ENCODE assay signal across 8 cellular contexts in the genomic region with DNA sequence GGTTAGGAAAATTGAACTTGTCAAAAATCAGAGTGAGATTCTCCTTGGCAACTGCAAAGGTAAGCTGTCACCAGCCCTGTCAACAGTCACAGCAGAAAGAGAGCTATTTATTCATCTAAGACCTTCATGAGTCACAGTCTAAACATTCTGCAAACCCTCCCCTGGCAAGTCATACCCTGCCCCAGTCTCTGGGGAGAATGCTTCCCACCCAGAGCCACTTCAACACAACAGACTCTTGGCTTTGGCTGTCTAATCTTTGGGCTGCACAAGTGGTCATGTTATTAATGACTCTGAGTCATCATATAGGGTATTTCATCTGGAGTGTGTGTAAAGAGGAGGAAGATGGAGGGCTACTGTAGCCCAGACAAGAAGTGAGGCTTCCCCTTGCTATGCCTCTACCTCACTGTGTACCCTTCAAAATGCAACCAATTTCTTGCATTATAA.
A peak's percentile ranks its signal among the peaks of the same experiment; 100 is the strongest.
DNase-seq lines count a peak whose midpoint lies in the region; ATAC-seq, FAIRE-seq and TF ChIP-seq lines count a peak whose summit lies in the region.

No MANE protein-coding gene starts in this region.

- H3K36me3 ChIP-seq in lung (ENCODE audit: control insufficient read depth in 2 of 2, insufficient read depth in 2 of 2, low read length in 2 of 2) = no peaks in the 10 kb centered on the region

- H3K9me3 Mint-ChIP-seq in activated T-helper 17 cell treated with anti-CD3 and anti-CD28 coated beads, Interleukin-2, amount 50 U/mL, for 72 hours = no peaks in the 10 kb centered on the region

- peaks cover 12% of the 10 kb centered on the region for H3K27me3 Mint-ChIP-seq in activated T-helper 17 cell treated with anti-CD3 and anti-CD28 coated beads, Interleukin-2, amount 50 U/mL, for 72 hours

- H3K4me3 ChIP-seq in lung = no peak overlapping the region

- DNase-seq in HS-27A (ENCODE audit: low read depth) (peak; percentile 96), lung (ENCODE audit: low spot score) (no peak), D721Med (ENCODE audit: insufficient read length, low spot score) (no peak), GM13976 (ENCODE audit: low spot score) (no peak), Ammon's horn (ENCODE audit: low spot score) (no peak), GM19240 (ENCODE audit: insufficient read length, low spot score) (no peak)

- no peaks in the 10 kb centered on the region for H3K27me3 ChIP-seq in lung (ENCODE audit: control insufficient read depth, insufficient read depth)

- no peaks in the 10 kb centered on the region for H3K4me1 Mint-ChIP-seq in activated T-helper 17 cell treated with anti-CD3 and anti-CD28 coated beads, Interleukin-2, amount 50 U/mL, for 72 hours

- in situ Hi-C loops in GM13976 (cut with MboI; ENCODE audit: low sequenced_read_pairs, unreplicated experiment) = no loop called here

- H3K9me3 ChIP-seq in lung (ENCODE audit: control insufficient read depth in 2 of 2, insufficient read depth in 1 of 2, low read length in 1 of 2) = no peaks in the 10 kb centered on the region

- no peak overlapping the region for H3K4me3 Mint-ChIP-seq in activated T-helper 17 cell treated with anti-CD3 and anti-CD28 coated beads, Interleukin-2, amount 50 U/mL, for 72 hours

- no peaks in the 10 kb centered on the region for H3K36me3 Mint-ChIP-seq in activated T-helper 17 cell treated with anti-CD3 and anti-CD28 coated beads, Interleukin-2, amount 50 U/mL, for 72 hours (ENCODE audit: low read depth)

- H3K27ac ChIP-seq in lung (ENCODE audit: low read depth in 1 of 2, low read length in 1 of 2) = no peak overlapping the region

- no peak overlapping the region for H3K27ac Mint-ChIP-seq in activated T-helper 17 cell treated with anti-CD3 and anti-CD28 coated beads, Interleukin-2, amount 50 U/mL, for 72 hours

- ATAC-seq in GM19463 (IDR thresholded peaks at IDR 0.05; ENCODE audit: unreplicated experiment) = peak; percentile 59
- peak; percentile 29 for ATAC-seq in activated T-helper 17 cell treated with anti-CD3 and anti-CD28 coated beads, Interleukin-2, amount 50 U/mL, for 72 hours (replicated peaks)
- ATAC-seq in lung (ENCODE audit: insufficient read depth, low FRiP score) = peak; percentile 35

- peaks cover 3 to 7% of the 10 kb centered on the region in 2 donors for H3K4me1 ChIP-seq in lung (ENCODE audit: control insufficient read depth in 2 of 2, insufficient read depth in 2 of 2, low read length in 2 of 2)

- no peak for FAIRE-seq in D721Med (lab: Jason Lieb, UNC)

- TF ChIP-seq CTCF in lung (IDR thresholded peaks at IDR 0.05; ENCODE audit: control extremely low read depth, extremely low read depth) = no peak
- TF ChIP-seq CTCF in D721Med (IDR thresholded peaks at IDR 0.05; ENCODE audit: insufficient read depth, missing control alignments) = no peak
- no peak for TF ChIP-seq CTCF in GM13976 (IDR thresholded peaks at IDR 0.05; ENCODE audit: borderline replicate concordance, control extremely low read depth, extremely low read depth, insufficient read depth, missing control alignments)
